23 cellular contexts compared by ENCODE assay signal in the genomic region with DNA sequence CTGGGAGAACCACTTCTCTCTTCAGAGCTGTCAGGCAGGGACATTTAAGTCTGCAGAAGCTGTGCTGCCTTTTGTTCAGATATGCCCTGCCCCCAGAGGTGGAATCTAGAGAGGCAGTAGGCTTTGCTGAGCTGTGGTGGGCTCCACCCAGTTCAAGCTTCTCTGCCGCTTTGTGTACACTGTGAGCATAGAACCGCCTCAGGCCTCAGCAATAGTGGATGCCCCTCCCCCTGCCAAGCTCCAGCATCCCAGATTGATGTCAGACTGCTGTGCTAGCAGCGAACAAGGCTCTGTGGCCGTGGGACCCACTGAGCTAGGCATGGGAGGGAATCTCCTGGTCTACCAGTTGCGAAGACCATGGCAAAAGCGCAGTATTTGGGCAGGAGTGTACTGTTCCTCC.
"Had no signal": no experiment of that assay in that cellular context is flagged by ENCODE, and none has a peak within 500 bp of the region (broad histone marks: within the 10 kb centered on the region; RNA-seq: fewer than 3 reads in every experiment).

No MANE protein-coding gene starts in this region.

- H3K27me3 Mint-ChIP-seq: activated CD8-positive, alpha-beta T cell treated with anti-CD3 and anti-CD28 coated beads for 36 hours; activated naive CD4-positive, alpha-beta T cell treated with anti-CD3 and anti-CD28 coated beads, Interleukin-2, amount 10 ng/mL, durations not matched to agents 7 days and 5 days; activated naive CD8-positive, alpha-beta T cell treated with anti-CD3 and anti-CD28 coated beads for 36 hours; T-cell had no signal

- ATAC-seq: activated CD4-positive, CD25-positive, alpha-beta regulatory T cell treated with anti-CD3 and anti-CD28 coated beads, Interleukin-2, amount 50 U/mL, for 24 hours; activated CD8-positive, alpha-beta T cell treated with anti-CD3 and anti-CD28 coated beads for 36 hours; activated T-cell treated with anti-CD3 and anti-CD28 coated beads, Interleukin-2, amount 50 U/mL, for 72 hours; PC-3; T-cell had no signal

- DNase-seq: activated CD4-positive, alpha-beta T cell treated with anti-CD3 and anti-CD28 coated beads for 4 hours; activated CD8-positive, alpha-beta memory T cell treated with anti-CD3 and anti-CD28 coated beads, Interleukin-2, amount 50 U/mL, for 4 hours; activated CD8-positive, alpha-beta T cell treated with anti-CD3 and anti-CD28 coated beads for 36 hours; activated gamma-delta T cell treated with Interleukin-2 at 50 U/mL for 16 hours; activated naive CD4-positive, alpha-beta T cell treated with anti-CD3 and anti-CD28 coated beads, Interleukin-2, amount 10 ng/mL, durations not matched to agents 7 days and 5 days; activated naive CD8-positive, alpha-beta T cell treated with anti-CD3 and anti-CD28 coated beads for 36 hours; activated T-cell treated with anti-CD3 and anti-CD28 coated beads, Interleukin-2, amount 50 U/mL, for 72 hours; brain microvascular endothelial cell; cerebellar nuclear complex; NCI-H1092; NCI-H1417 treated with DMSO at 0.1 percent for 48 hours; NCI-H1694; NCI-H2029; NCI-H524; PC-3; SHP77; T-cell; WERI-Rb-1 had no signal

- H3K27ac ChIP-seq: brain microvascular endothelial cell, cardiac muscle cell, KMS-11, SK-N-MC, WERI-Rb-1 had no signal

- H3K4me2 ChIP-seq: KMS-11 had no signal

- H3K4me3 Mint-ChIP-seq: activated CD8-positive, alpha-beta T cell treated with anti-CD3 and anti-CD28 coated beads for 36 hours; activated naive CD4-positive, alpha-beta T cell treated with anti-CD3 and anti-CD28 coated beads, Interleukin-2, amount 10 ng/mL, durations not matched to agents 7 days and 5 days; activated naive CD8-positive, alpha-beta T cell treated with anti-CD3 and anti-CD28 coated beads for 36 hours; activated T-cell treated with anti-CD3 and anti-CD28 coated beads, Interleukin-2, amount 50 U/mL, for 72 hours; T-cell had no signal

- H3K9ac ChIP-seq: KMS-11 had no signal

- H3K27ac Mint-ChIP-seq: activated CD8-positive, alpha-beta T cell treated with anti-CD3 and anti-CD28 coated beads for 36 hours; activated naive CD4-positive, alpha-beta T cell treated with anti-CD3 and anti-CD28 coated beads, Interleukin-2, amount 10 ng/mL, durations not matched to agents 7 days and 5 days; activated naive CD8-positive, alpha-beta T cell treated with anti-CD3 and anti-CD28 coated beads for 36 hours; activated T-cell treated with anti-CD3 and anti-CD28 coated beads, Interleukin-2, amount 50 U/mL, for 72 hours; activated T-helper 2 cell treated with anti-CD3 and anti-CD28 coated beads, Interferon-gamma antibody, Interleukin-2, Interleukin-4, amounts not matched to agents 10 μg/mL and 5 μg/mL and 100 μg/mL, durations not matched to agents 14 hours and 24 hours and 36 hours; T-cell had no signal

- H3K4me3 ChIP-seq: cardiac muscle cell, SK-N-MC had no signal

- H3K27me3 ChIP-seq: brain microvascular endothelial cell, cardiac muscle cell had no signal

- H3K36me3 ChIP-seq: brain microvascular endothelial cell, cardiac muscle cell, WERI-Rb-1 had no signal
